ENCODE assay signal across 8 cellular contexts in genomic region chrX:123961268-123962005, GRCh38. TPM values are rescaled to one million over a fixed set of nuclear protein-coding genes. Genes with fewer than 3 reads are reported as not detected.
DNase-seq lines count a peak whose midpoint lies in the region; ATAC-seq, FAIRE-seq and TF ChIP-seq lines count a peak whose summit lies in the region.

STAG2 (plus strand) TSS chrX:123961706; CDS start chrX:124022628, 60,922 bp downstream.

- peak; percentile 37 for ATAC-seq in activated CD4-positive, alpha-beta T cell treated with anti-CD3 and anti-CD28 coated beads for 36 hours
- no peak for ATAC-seq in HG03095 (IDR thresholded peaks at IDR 0.05; ENCODE audit: unreplicated experiment)

- peaks cover 37% of the 10 kb centered on the region for H3K79me2 ChIP-seq in keratinocyte (ENCODE audit: control insufficient read depth, insufficient read depth, low read length)

- WGBS in spleen, 5 donors = 0 to 45% (median 0%) methylated on average over 16 to 38 of the region's 38 CpGs

- no peaks in the 10 kb centered on the region for H3K9me3 Mint-ChIP-seq in activated CD4-positive, alpha-beta T cell treated with anti-CD3 and anti-CD28 coated beads for 36 hours (ENCODE audit: low read depth)
- H3K9me3 Mint-ChIP-seq in chondrocyte (ENCODE audit: low read depth) = peaks cover 7% of the 10 kb centered on the region

- intact Hi-C loops in activated CD4-positive, alpha-beta T cell treated with anti-CD3 and anti-CD28 coated beads for 36 hours (cut with DNase I, micrococcal nuclease) = loop anchor here (1.0 to 5.0 kb wide), 11 partner anchors 15 to 386 kb away; partner anchors contain the start of gene SH2D1A (in 2 of the 2)
- intact Hi-C loops in spleen (cut with DNase I; ENCODE audit: low total_unique reads) = no loop called here

- POLR2A ChIA-PET in HEK293T (lab: Yijun Ruan, JAX) = interaction anchor here (1.0 kb wide), 2 partner anchors 11 to 16 kb away, joined by 3 to 4 read pairs; no protein-coding TSS in a partner anchor
- POLR2A ChIA-PET in activated CD4-positive, alpha-beta T cell treated with anti-CD3 and anti-CD28 coated beads for 36 hours (lab: Charles Lee) = no interaction called here

- peak within 1 kb of the TSS; percentile 100 for H3K27ac Mint-ChIP-seq in activated CD4-positive, alpha-beta T cell treated with anti-CD3 and anti-CD28 coated beads for 36 hours
- peak within 1 kb of the TSS; percentile 99 for H3K27ac Mint-ChIP-seq in chondrocyte (ENCODE audit: unreplicated experiment)

- DNase-seq in AML-193 (lab: John Stamatoyannopoulos, UW) (peak; percentile 41 to 63), HEK293T (ENCODE audit: extremely low spot score) (peak; percentile 74), NCI-H524 treated with DMSO at 0.1 percent for 48 hours (lab: John Stamatoyannopoulos, UW) (peak; percentile 47), chondrocyte (ENCODE audit: low spot score) (no peak), keratinocyte (ENCODE audit: low read depth, low spot score) (no peak), spleen (peak; percentile 86)
- DNase-seq in activated CD4-positive, alpha-beta T cell treated with anti-CD3 and anti-CD28 coated beads for 36 hours = peak; percentile 78

- no peaks in the 10 kb centered on the region for H4K20me1 ChIP-seq in keratinocyte (ENCODE audit: control insufficient read depth, extremely low read depth, insufficient read depth, low read length)

- no peak for FAIRE-seq in keratinocyte (lab: Jason Lieb, UNC)

- H3K4me1 Mint-ChIP-seq in activated CD4-positive, alpha-beta T cell treated with anti-CD3 and anti-CD28 coated beads for 36 hours = peaks cover 22% of the 10 kb centered on the region
- H3K4me1 Mint-ChIP-seq in chondrocyte (ENCODE audit: low read depth) = peaks cover 24% of the 10 kb centered on the region

- CTCF ChIA-PET in HEK293T (lab: Yijun Ruan, JAX) = interaction anchor here (0.6 kb wide), 1 partner anchor 180 kb away, joined by 3 read pairs; no protein-coding TSS in a partner anchor
- CTCF ChIA-PET in activated CD4-positive, alpha-beta T cell treated with anti-CD3 and anti-CD28 coated beads for 36 hours (lab: Charles Lee) = interaction anchor here (1.8 kb wide), 1 partner anchor 15 kb away, joined by 8 read pairs; no protein-coding TSS in a partner anchor

- H3K9me3 ChIP-seq in keratinocyte (ENCODE audit: control insufficient read depth, low read depth, low read length) (no peaks in the 10 kb centered on the region), spleen (no peaks in the 10 kb centered on the region)

- H2AFZ ChIP-seq in keratinocyte (ENCODE audit: control insufficient read depth, low read length) = peak within 1 kb of the TSS; percentile 51

- H3K27me3 ChIP-seq in keratinocyte (ENCODE audit: control insufficient read depth, extremely low read depth, insufficient read depth, low read length) = no peaks in the 10 kb centered on the region
- no peaks in the 10 kb centered on the region for H3K27me3 ChIP-seq in spleen (replicated peaks in 1 of 7)

- dilution Hi-C loops in keratinocyte (cut with MboI; ENCODE audit: extremely low pct_ligation_motif_present, low sequenced_read_pairs) = no loop called here

- no peaks in the 10 kb centered on the region for H3K9me1 ChIP-seq in keratinocyte (ENCODE audit: control insufficient read depth, extremely low read depth, insufficient read depth, low read length)

- no peak for TF ChIP-seq POLR2A in spleen (IDR thresholded peaks at IDR 0.05)

- H3K36me3 ChIP-seq in keratinocyte (ENCODE audit: control insufficient read depth in 2 of 2, extremely low read depth in 1 of 2, insufficient read depth in 2 of 2, low read length in 2 of 2) (no peaks in the 10 kb centered on the region), spleen (no peaks in the 10 kb centered on the region)

- H3K27ac ChIP-seq in keratinocyte (ENCODE audit: control insufficient read depth, insufficient read depth, low read length) (peak within 1 kb of the TSS; percentile 87), spleen (peak within 1 kb of the TSS; percentile 84 to 99 (median 99))

- H3K27me3 Mint-ChIP-seq in activated CD4-positive, alpha-beta T cell treated with anti-CD3 and anti-CD28 coated beads for 36 hours = no peaks in the 10 kb centered on the region
- no peaks in the 10 kb centered on the region for H3K27me3 Mint-ChIP-seq in chondrocyte (ENCODE audit: low read depth)

- H3K4me3 ChIP-seq in keratinocyte (ENCODE audit: control insufficient read depth in 2 of 3, extremely low read depth in 1 of 3, insufficient read depth in 2 of 3, low read depth in 1 of 3, low read length in 3 of 3) (peak within 1 kb of the TSS; percentile 73 to 79 (median 78)), spleen (peak within 1 kb of the TSS; percentile 37 to 82 (median 57))

- H3K4me1 ChIP-seq in keratinocyte (ENCODE audit: control insufficient read depth, extremely low read depth, insufficient read depth, low read length) (peaks cover 5% of the 10 kb centered on the region), spleen (peaks cover 8 to 41% (median 19%) of the 10 kb centered on the region in 6 donors)

- peak within 1 kb of the TSS; percentile 98 for H3K9ac ChIP-seq in keratinocyte (ENCODE audit: control insufficient read depth, extremely low read depth, insufficient read depth, low read length)

- H3K4me3 Mint-ChIP-seq in activated CD4-positive, alpha-beta T cell treated with anti-CD3 and anti-CD28 coated beads for 36 hours = peak within 1 kb of the TSS; percentile 93
- H3K4me3 Mint-ChIP-seq in chondrocyte (ENCODE audit: unreplicated experiment) = peak within 1 kb of the TSS; percentile 92

- no peak for TF ChIP-seq CTCF in chondrocyte (IDR thresholded peaks at IDR 0.05)
- TF ChIP-seq CTCF in keratinocyte (optimal IDR thresholded peaks at IDR 0.05 in 1 of 3, IDR thresholded peaks at IDR 0.05 in 1 of 3, conservative IDR thresholded peaks at IDR 0.05 in 1 of 3; ENCODE audit: extremely low read depth in 1 of 3, insufficient read depth in 2 of 3, low read length in 3 of 3) = no peak
- no peak for TF ChIP-seq CTCF in spleen (IDR thresholded peaks at IDR 0.05 in 8 of 11, conservative IDR thresholded peaks at IDR 0.05 in 3 of 11)

- peaks cover 13% of the 10 kb centered on the region for H3K36me3 Mint-ChIP-seq in activated CD4-positive, alpha-beta T cell treated with anti-CD3 and anti-CD28 coated beads for 36 hours (ENCODE audit: low read depth)
- H3K36me3 Mint-ChIP-seq in chondrocyte (ENCODE audit: low read depth) = no peaks in the 10 kb centered on the region

- H3K4me2 ChIP-seq in keratinocyte (ENCODE audit: control insufficient read depth, extremely low read depth, insufficient read depth, low read depth, low read length) = peak within 1 kb of the TSS; percentile 59

TF ChIP-seq in HEK293T, 16 proteins besides CTCF, POLR2A, EP300 and RAD21:
- no peak for TF ChIP-seq HDGF (IDR thresholded peaks at IDR 0.05; ENCODE audit: borderline replicate concordance)
- TF ChIP-seq PKNOX1 (IDR thresholded peaks at IDR 0.05) = no peak
- TF ChIP-seq CTBP1 (IDR thresholded peaks at IDR 0.05; ENCODE audit: borderline replicate concordance) = no peak
- TF ChIP-seq FOXA1 (IDR thresholded peaks at IDR 0.05) = no peak
- TF ChIP-seq NFRKB (IDR thresholded peaks at IDR 0.05) = peak; percentile 74
- TF ChIP-seq BHLHE40 (IDR thresholded peaks at IDR 0.05; ENCODE audit: borderline replicate concordance) = no peak
- TF ChIP-seq FOXM1 (IDR thresholded peaks at IDR 0.05; ENCODE audit: borderline replicate concordance) = peak; percentile 49; the same call in 1 of the 2 replicates
- TF ChIP-seq L3MBTL2 (conservative IDR thresholded peaks at IDR 0.05) = peak; percentile 89
- TF ChIP-seq ARNT (IDR thresholded peaks at IDR 0.05) = no peak

RNA-seq across cellular contexts. Expression of gene STAG2, which starts in this region (rescaled TPM):
- total RNA-seq in activated CD4-positive, alpha-beta T cell treated with anti-CD3 and anti-CD28 coated beads for 36 hours = 100 to 1,000 TPM in 1 of 2 experiments, 10 to 100 TPM in 1; 91.1 to 104 TPM
- total RNA-seq in chondrocyte = 36.1 to 48.8 TPM (median 39.4 TPM) in 3 replicates
- 24.9 to 42.9 TPM (median 26.5 TPM) in 3 replicates for polyA plus RNA-seq in keratinocyte
- 119 TPM for polyA plus RNA-seq in keratinocyte (2011; ENCODE audit: low read depth)
- 16.5 and 32.0 TPM in 2 replicates for polyA plus RNA-seq in keratinocyte (2011; cell fraction: cytosol; rRNA removed)
- 24.0 and 31.4 TPM in 2 replicates for polyA plus RNA-seq in keratinocyte (2011; cell fraction: nucleus; rRNA removed)
- 27.2 and 30.7 TPM in 2 replicates for polyA plus RNA-seq in keratinocyte (2012; ENCODE audit: low replicate concordance)
- 10.9 to 79.2 TPM (median 34.2 TPM) in 3 replicates for polyA minus RNA-seq in keratinocyte
- 34.5 TPM for polyA minus RNA-seq in keratinocyte (2011; cell fraction: cytosol; rRNA and poly(A)+ RNA removed)
- 32.3 and 76.1 TPM in 2 replicates for polyA minus RNA-seq in keratinocyte (2011; cell fraction: nucleus; rRNA and poly(A)+ RNA removed)
- total RNA-seq in spleen = 100 to 1,000 TPM in 3 of 7 donors, 10 to 100 TPM in 4; 83.3 to 106 (median 97.8) TPM
- 10 to 100 TPM; 17.9 to 23.0 (median 21.6) TPM for polyA plus RNA-seq in spleen

Comparison
In these comparisons a context has a peak if more than half of its experiments do, and no peak if none do; other contexts are left out.
1. DNase-seq: peak in AML-193 (2 of 2), HEK293T (single experiment), NCI-H524 treated with DMSO at 0.1 percent for 48 hours (single experiment), activated CD4-positive, alpha-beta T cell treated with anti-CD3 and anti-CD28 coated beads for 36 hours (single experiment) and spleen (single experiment); none in chondrocyte (single experiment) and keratinocyte (single experiment).